In the genomic region with DNA sequence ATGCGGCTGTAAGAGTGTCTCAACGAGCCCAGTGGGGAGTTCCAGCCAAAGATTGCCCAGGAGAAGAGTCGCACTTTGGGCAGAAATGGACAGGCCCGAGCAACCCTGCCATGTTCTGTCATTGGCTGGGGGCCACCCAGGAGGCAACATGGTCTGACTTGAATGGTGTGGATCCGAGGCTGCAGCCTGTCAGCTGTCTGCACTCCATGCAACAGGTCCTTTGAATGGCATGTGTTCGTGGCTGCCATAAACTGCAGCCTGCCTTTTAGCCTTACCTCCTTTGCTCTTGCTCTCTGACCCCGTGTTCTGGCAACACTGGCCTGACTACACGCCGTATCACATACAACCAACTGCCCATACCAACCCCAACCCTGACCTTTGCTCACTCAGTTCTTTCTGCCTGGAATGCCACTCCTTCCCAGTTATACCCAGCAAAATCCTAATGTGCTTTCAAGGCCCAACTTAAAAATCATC, we compare ENCODE assay signal across 13 cellular contexts. TPM values are rescaled to one million over a fixed set of nuclear protein-coding genes. Genes with fewer than 3 reads are reported as not detected.
DNase-seq lines count a peak whose midpoint lies in the region; ATAC-seq and TF ChIP-seq lines count a peak whose summit lies in the region.
"Had no signal": no experiment of that assay in that cellular context is flagged by ENCODE, and none has a peak within 500 bp of the region (broad histone marks: within the 10 kb centered on the region; RNA-seq: fewer than 3 reads in every experiment).

No MANE protein-coding gene starts in this region.

- ATAC-seq in lower lobe of right lung: no peak
- no peak for ATAC-seq in HG02623 (IDR thresholded peaks at IDR 0.05; ENCODE audit: unreplicated experiment)
- no peak for ATAC-seq in HG02678 (IDR thresholded peaks at IDR 0.05; ENCODE audit: unreplicated experiment)

- intact Hi-C loops in lower lobe of right lung (cut with DNase I): no loop called here
- intact Hi-C loops in stomach (cut with DNase I; ENCODE audit: low total_unique reads): no loop called here

- H3K27ac ChIP-seq in lower lobe of right lung: peak overlapping the region; percentile 26
- peak overlapping the region; percentile 45 to 80 (median 63) for H3K27ac ChIP-seq in stomach
- H3K27ac ChIP-seq: pancreas, suprapubic skin had no signal

- H3K36me3 Mint-ChIP-seq in activated naive CD4-positive, alpha-beta T cell treated with anti-CD3 and anti-CD28 coated beads, Interleukin-2, amount 10 ng/mL, durations not matched to agents 7 days and 5 days: peaks cover 64% of the 10 kb centered on the region

- CTCF ChIA-PET in activated naive CD4-positive, alpha-beta T cell treated with anti-CD3 and anti-CD28 coated beads, Interleukin-2, amount 10 ng/mL, durations not matched to agents 7 days and 5 days (lab: Charles Lee): no interaction called here

- H3K4me1 ChIP-seq in lower lobe of right lung (peaks cover 99% of the 10 kb centered on the region), stomach (peaks cover 61 to 99% (median 85%) of the 10 kb centered on the region in 4 donors)

- TF ChIP-seq CTCF in lower lobe of right lung (IDR thresholded peaks at IDR 0.05): no peak
- TF ChIP-seq CTCF in stomach (IDR thresholded peaks at IDR 0.05): no peak

- TF ChIP-seq EP300 in stomach (IDR thresholded peaks at IDR 0.05): no peak

- H3K9me3 ChIP-seq in lower lobe of right lung (no peaks in the 10 kb centered on the region), stomach (no peaks in the 10 kb centered on the region)
- H3K9me3 ChIP-seq: pancreas, suprapubic skin had no signal

- no peaks in the 10 kb centered on the region for H3K27me3 Mint-ChIP-seq in activated naive CD4-positive, alpha-beta T cell treated with anti-CD3 and anti-CD28 coated beads, Interleukin-2, amount 10 ng/mL, durations not matched to agents 7 days and 5 days

- peaks cover 91% of the 10 kb centered on the region for H3K4me1 Mint-ChIP-seq in activated naive CD4-positive, alpha-beta T cell treated with anti-CD3 and anti-CD28 coated beads, Interleukin-2, amount 10 ng/mL, durations not matched to agents 7 days and 5 days

- no peaks in the 10 kb centered on the region for H3K27me3 ChIP-seq in lower lobe of right lung (ENCODE audit: low read depth)
- no peaks in the 10 kb centered on the region for H3K27me3 ChIP-seq in stomach
- H3K27me3 ChIP-seq: pancreas, suprapubic skin had no signal

- H3K4me3 ChIP-seq in lower lobe of right lung (no peak overlapping the region), stomach (peak overlapping the region in 1 of 4 donors; percentile 1)
- H3K4me3 ChIP-seq: pancreas, suprapubic skin had no signal

- no peak overlapping the region for H3K4me3 Mint-ChIP-seq in activated naive CD4-positive, alpha-beta T cell treated with anti-CD3 and anti-CD28 coated beads, Interleukin-2, amount 10 ng/mL, durations not matched to agents 7 days and 5 days

- H3K9me3 Mint-ChIP-seq in activated naive CD4-positive, alpha-beta T cell treated with anti-CD3 and anti-CD28 coated beads, Interleukin-2, amount 10 ng/mL, durations not matched to agents 7 days and 5 days: no peaks in the 10 kb centered on the region

- H3K27ac Mint-ChIP-seq in activated naive CD4-positive, alpha-beta T cell treated with anti-CD3 and anti-CD28 coated beads, Interleukin-2, amount 10 ng/mL, durations not matched to agents 7 days and 5 days: peak overlapping the region; percentile 40

- H3K36me3 ChIP-seq in lower lobe of right lung: no peaks in the 10 kb centered on the region
- H3K36me3 ChIP-seq in stomach: peaks cover 0 to 3% (median 0%) of the 10 kb centered on the region in 4 donors
- H3K36me3 ChIP-seq: pancreas, suprapubic skin had no signal

- DNase-seq in activated naive CD4-positive, alpha-beta T cell treated with anti-CD3 and anti-CD28 coated beads, Interleukin-2, amount 10 ng/mL, durations not matched to agents 7 days and 5 days: peak; percentile 13
- DNase-seq in activated naive CD4-positive, alpha-beta T cell treated with anti-CD3 and anti-CD28 coated beads, Interleukin-2, amount 50 U/mL, for 16 hours: no peak
- DNase-seq in activated CD8-positive, alpha-beta memory T cell treated with anti-CD3 and anti-CD28 coated beads, Interleukin-2, amount 50 U/mL, for 48 hours: peak; percentile 48
- DNase-seq in lower lobe of right lung (no peak), stomach (no peak), ecto neural progenitor cell (ENCODE audit: low spot score) (no peak)
- DNase-seq: NCI-H1436 treated with DMSO at 0.1 percent for 48 hours; pancreas; stimulated activated CD4-positive, alpha-beta T cell treated with anti-CD3 and anti-CD28 coated beads, Interleukin-4, amount 100 ng/mL, for 4 hours; SW 1271 had no signal

- no peak for TF ChIP-seq POLR2A in stomach (IDR thresholded peaks at IDR 0.05)

- 43 to 68% (median 53%) methylated on average over 9 of the region's 9 CpGs for WGBS in stomach, 5 donors

RNA-seq across cellular contexts. Expression of gene IRF1, which starts 55.7 kb away (rescaled TPM):
- total RNA-seq in lower lobe of right lung: 81.2 TPM
- total RNA-seq in stomach: 100 to 1,000 TPM in 2 of 5 donors, 10 to 100 TPM in 3; 18.0 to 256 (median 91.5) TPM
- polyA plus RNA-seq in stomach: 10 to 100 TPM; 17.1 to 80.2 (median 49.1) TPM

Comparison
In these comparisons a context has a peak if more than half of its experiments do, and no peak if none do; other contexts are left out.
1. DNase-seq: peak in activated naive CD4-positive, alpha-beta T cell treated with anti-CD3 and anti-CD28 coated beads, Interleukin-2, amount 10 ng/mL, durations not matched to agents 7 days and 5 days (single experiment) and activated CD8-positive, alpha-beta memory T cell treated with anti-CD3 and anti-CD28 coated beads, Interleukin-2, amount 50 U/mL, for 48 hours (single experiment); none in activated naive CD4-positive, alpha-beta T cell treated with anti-CD3 and anti-CD28 coated beads, Interleukin-2, amount 50 U/mL, for 16 hours (single experiment), lower lobe of right lung (single experiment), stomach (single experiment) and ecto neural progenitor cell (single experiment).